In the genomic region with DNA sequence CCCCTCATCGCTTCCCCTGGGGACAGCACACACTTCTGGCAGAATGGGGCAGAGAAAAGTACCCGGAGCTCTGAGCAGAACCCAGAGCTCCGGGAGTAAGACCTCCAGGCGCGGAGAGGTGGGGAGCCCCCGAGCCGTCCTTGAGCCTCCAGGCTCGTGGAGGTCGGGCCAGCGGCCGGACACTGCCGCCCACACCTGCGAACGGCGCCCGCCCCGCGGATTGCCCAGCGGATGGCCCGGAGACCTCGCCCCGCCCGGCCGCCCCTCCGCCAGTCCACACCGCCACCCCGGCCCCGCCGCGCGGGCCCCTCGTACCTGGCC, we compare ENCODE assay signal across 8 cellular contexts. TPM values are rescaled to one million over a fixed set of nuclear protein-coding genes. Genes with fewer than 3 reads are reported as not detected.
DNase-seq lines count a peak whose midpoint lies in the region; ATAC-seq and TF ChIP-seq lines count a peak whose summit lies in the region.

No MANE protein-coding gene starts in this region.

- no peaks in the 10 kb centered on the region for H3K9me3 Mint-ChIP-seq in activated T-cell treated with anti-CD3 and anti-CD28 coated beads, Interleukin-2, amount 50 U/mL, for 24 hours
- no peaks in the 10 kb centered on the region for H3K9me3 Mint-ChIP-seq in natural killer cell treated with Interleukin-12 subunit alpha and Interleukin-12 subunit beta and Interleukin-15 and Interleukin-18, amount 100 ng/mL, for 72 hours

- no peak for DNase-seq in activated T-cell treated with anti-CD3 and anti-CD28 coated beads, Interleukin-2, amount 50 U/mL, for 24 hours
- DNase-seq in activated T-cell treated with anti-CD3 and anti-CD28 coated beads for 4 hours (no peak), LNCaP clone FGC (ENCODE audit: low read depth) (no peak), coronary artery (ENCODE audit: low spot score) (no peak), NCI-H345 (lab: John Stamatoyannopoulos, UW) (no peak), NCI-H1105 (lab: John Stamatoyannopoulos, UW) (no peak)
- no peak for DNase-seq in natural killer cell treated with Interleukin-12 subunit alpha and Interleukin-12 subunit beta and Interleukin-15 and Interleukin-18, amount 100 ng/mL, for 72 hours (ENCODE audit: low spot score)

- H3K4me3 ChIP-seq in LNCaP clone FGC (ENCODE audit: low read depth, low read length) (peak overlapping the region; percentile 65), coronary artery (peak overlapping the region; percentile 93)

- H3K27ac ChIP-seq in coronary artery: peak overlapping the region; percentile 54 to 90

- H3K4me1 Mint-ChIP-seq in activated T-cell treated with anti-CD3 and anti-CD28 coated beads, Interleukin-2, amount 50 U/mL, for 24 hours (ENCODE audit: low read depth): peaks cover 40% of the 10 kb centered on the region
- peaks cover 25 to 33% of the 10 kb centered on the region in 2 donors for H3K4me1 Mint-ChIP-seq in natural killer cell treated with Interleukin-12 subunit alpha and Interleukin-12 subunit beta and Interleukin-15 and Interleukin-18, amount 100 ng/mL, for 72 hours (ENCODE audit: low read depth in 2 of 2)

- no peaks in the 10 kb centered on the region for H3K27me3 Mint-ChIP-seq in activated T-cell treated with anti-CD3 and anti-CD28 coated beads, Interleukin-2, amount 50 U/mL, for 24 hours
- no peaks in the 10 kb centered on the region for H3K27me3 Mint-ChIP-seq in natural killer cell treated with Interleukin-12 subunit alpha and Interleukin-12 subunit beta and Interleukin-15 and Interleukin-18, amount 100 ng/mL, for 72 hours

- peaks cover 25% of the 10 kb centered on the region for H3K36me3 Mint-ChIP-seq in activated T-cell treated with anti-CD3 and anti-CD28 coated beads, Interleukin-2, amount 50 U/mL, for 24 hours (ENCODE audit: low read depth)
- H3K36me3 Mint-ChIP-seq in natural killer cell treated with Interleukin-12 subunit alpha and Interleukin-12 subunit beta and Interleukin-15 and Interleukin-18, amount 100 ng/mL, for 72 hours: peaks cover 11% of the 10 kb centered on the region

- TF ChIP-seq CTCF in LNCaP clone FGC (IDR thresholded peaks at IDR 0.05; ENCODE audit: control insufficient read depth, extremely low read depth, insufficient read depth): no peak
- no peak for TF ChIP-seq CTCF in coronary artery (IDR thresholded peaks at IDR 0.05)

- peak overlapping the region; percentile 95 for H3K27ac Mint-ChIP-seq in activated T-cell treated with anti-CD3 and anti-CD28 coated beads, Interleukin-2, amount 50 U/mL, for 24 hours
- peak overlapping the region; percentile 86 to 89 for H3K27ac Mint-ChIP-seq in natural killer cell treated with Interleukin-12 subunit alpha and Interleukin-12 subunit beta and Interleukin-15 and Interleukin-18, amount 100 ng/mL, for 72 hours

- H3K4me3 Mint-ChIP-seq in activated T-cell treated with anti-CD3 and anti-CD28 coated beads, Interleukin-2, amount 50 U/mL, for 24 hours: peak overlapping the region; percentile 89
- H3K4me3 Mint-ChIP-seq in natural killer cell treated with Interleukin-12 subunit alpha and Interleukin-12 subunit beta and Interleukin-15 and Interleukin-18, amount 100 ng/mL, for 72 hours: peak overlapping the region; percentile 97

- ATAC-seq in natural killer cell treated with Interleukin-12 subunit alpha and Interleukin-12 subunit beta and Interleukin-15 and Interleukin-18, amount 100 ng/mL, for 72 hours: no peak
- no peak for ATAC-seq in HG02852 (IDR thresholded peaks at IDR 0.05; ENCODE audit: unreplicated experiment)

RNA-seq across cellular contexts. Expression of a gene that starts 0.3 kb away (rescaled TPM):
- total RNA-seq in natural killer cell treated with Interleukin-12 subunit alpha and Interleukin-12 subunit beta and Interleukin-15 and Interleukin-18, amount 100 ng/mL, for 72 hours: 10 to 100 TPM; 44.0 to 65.7 TPM
